ENCODE assay signal across 1 cellular context in the genomic region with DNA sequence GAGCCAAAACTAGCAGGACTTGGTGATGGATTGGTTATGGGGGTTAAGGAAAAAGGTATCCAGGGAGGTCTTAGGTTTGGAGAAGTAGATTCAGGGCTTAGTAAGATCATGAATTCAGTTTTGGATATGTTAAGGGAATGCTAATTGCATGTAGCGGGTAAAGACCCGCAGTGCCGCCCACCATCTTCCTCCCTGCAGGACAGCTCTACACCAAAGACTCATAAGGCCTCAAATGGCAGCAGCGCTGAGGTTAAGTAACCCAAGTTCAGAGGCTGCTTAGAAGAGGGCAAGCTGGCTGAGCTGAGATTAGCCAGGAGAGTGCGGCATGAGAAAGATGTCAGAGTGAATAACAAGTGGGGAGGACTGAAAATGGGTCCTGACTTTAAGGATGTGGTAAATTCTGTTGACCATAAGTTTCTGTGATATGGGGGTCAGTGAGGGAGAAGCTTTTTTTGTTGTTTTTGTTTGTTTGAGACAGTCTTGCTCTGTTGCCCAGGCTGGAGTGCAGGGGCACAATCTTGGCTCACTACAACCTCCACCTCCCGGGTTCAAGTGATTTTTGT.
TF ChIP-seq lines count a peak whose summit lies in the region.

No MANE protein-coding gene starts in this region.

TF ChIP-seq in GM23338, 12 proteins besides CTCF, POLR2A, EP300 and RAD21:
- TF ChIP-seq POLR2AphosphoS5 (IDR thresholded peaks at IDR 0.05; ENCODE audit: low read depth): no peak
- TF ChIP-seq, protein P1, sequence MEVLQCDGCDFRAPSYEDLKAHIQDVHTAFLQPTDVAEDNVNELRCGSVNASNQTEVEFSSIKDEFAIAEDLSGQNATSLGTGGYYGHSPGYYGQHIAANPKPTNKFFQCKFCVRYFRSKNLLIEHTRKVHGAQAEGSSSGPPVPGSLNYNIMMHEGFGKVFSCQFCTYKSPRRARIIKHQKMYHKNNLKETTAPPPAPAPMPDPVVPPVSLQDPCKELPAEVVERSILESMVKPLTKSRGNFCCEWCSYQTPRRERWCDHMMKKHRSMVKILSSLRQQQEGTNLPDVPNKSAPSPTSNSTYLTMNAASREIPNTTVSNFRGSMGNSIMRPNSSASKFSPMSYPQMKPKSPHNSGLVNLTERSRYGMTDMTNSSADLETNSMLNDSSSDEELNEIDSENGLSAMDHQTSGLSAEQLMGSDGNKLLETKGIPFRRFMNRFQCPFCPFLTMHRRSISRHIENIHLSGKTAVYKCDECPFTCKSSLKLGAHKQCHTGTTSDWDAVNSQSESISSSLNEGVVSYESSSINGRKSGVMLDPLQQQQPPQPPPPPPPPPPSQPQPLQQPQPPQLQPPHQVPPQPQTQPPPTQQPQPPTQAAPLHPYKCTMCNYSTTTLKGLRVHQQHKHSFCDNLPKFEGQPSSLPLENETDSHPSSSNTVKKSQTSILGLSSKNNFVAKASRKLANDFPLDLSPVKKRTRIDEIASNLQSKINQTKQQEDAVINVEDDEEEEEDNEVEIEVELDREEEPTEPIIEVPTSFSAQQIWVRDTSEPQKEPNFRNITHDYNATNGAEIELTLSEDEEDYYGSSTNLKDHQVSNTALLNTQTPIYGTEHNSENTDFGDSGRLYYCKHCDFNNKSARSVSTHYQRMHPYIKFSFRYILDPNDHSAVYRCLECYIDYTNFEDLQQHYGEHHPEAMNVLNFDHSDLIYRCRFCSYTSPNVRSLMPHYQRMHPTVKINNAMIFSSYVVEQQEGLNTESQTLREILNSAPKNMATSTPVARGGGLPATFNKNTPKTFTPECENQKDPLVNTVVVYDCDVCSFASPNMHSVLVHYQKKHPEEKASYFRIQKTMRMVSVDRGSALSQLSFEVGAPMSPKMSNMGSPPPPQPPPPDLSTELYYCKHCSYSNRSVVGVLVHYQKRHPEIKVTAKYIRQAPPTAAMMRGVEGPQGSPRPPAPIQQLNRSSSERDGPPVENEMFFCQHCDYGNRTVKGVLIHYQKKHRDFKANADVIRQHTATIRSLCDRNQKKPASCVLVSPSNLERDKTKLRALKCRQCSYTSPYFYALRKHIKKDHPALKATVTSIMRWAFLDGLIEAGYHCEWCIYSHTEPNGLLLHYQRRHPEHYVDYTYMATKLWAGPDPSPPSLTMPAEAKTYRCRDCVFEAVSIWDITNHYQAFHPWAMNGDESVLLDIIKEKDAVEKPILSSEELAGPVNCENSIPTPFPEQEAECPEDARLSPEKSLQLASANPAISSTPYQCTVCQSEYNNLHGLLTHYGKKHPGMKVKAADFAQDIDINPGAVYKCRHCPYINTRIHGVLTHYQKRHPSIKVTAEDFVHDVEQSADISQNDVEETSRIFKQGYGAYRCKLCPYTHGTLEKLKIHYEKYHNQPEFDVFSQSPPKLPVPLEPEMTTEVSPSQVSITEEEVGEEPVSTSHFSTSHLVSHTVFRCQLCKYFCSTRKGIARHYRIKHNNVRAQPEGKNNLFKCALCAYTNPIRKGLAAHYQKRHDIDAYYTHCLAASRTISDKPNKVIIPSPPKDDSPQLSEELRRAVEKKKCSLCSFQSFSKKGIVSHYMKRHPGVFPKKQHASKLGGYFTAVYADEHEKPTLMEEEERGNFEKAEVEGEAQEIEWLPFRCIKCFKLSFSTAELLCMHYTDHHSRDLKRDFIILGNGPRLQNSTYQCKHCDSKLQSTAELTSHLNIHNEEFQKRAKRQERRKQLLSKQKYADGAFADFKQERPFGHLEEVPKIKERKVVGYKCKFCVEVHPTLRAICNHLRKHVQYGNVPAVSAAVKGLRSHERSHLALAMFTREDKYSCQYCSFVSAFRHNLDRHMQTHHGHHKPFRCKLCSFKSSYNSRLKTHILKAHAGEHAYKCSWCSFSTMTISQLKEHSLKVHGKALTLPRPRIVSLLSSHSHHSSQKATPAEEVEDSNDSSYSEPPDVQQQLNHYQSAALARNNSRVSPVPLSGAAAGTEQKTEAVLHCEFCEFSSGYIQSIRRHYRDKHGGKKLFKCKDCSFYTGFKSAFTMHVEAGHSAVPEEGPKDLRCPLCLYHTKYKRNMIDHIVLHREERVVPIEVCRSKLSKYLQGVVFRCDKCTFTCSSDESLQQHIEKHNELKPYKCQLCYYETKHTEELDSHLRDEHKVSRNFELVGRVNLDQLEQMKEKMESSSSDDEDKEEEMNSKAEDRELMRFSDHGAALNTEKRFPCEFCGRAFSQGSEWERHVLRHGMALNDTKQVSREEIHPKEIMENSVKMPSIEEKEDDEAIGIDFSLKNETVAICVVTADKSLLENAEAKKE (CRISPR knock-in tag; IDR thresholded peaks at IDR 0.05): no peak
- no peak for TF ChIP-seq STAT1 (IDR thresholded peaks at IDR 0.05; ENCODE audit: unreplicated experiment)
- TF ChIP-seq EZH2 (IDR thresholded peaks at IDR 0.05; ENCODE audit: low read depth, unreplicated experiment): no peak
- no peak for TF ChIP-seq NANOG (IDR thresholded peaks at IDR 0.05; ENCODE audit: borderline replicate concordance)
- TF ChIP-seq CREB1 (CRISPR knock-in tag; IDR thresholded peaks at IDR 0.05; ENCODE audit: low read depth): no peak
- TF ChIP-seq EZH2phosphoT487 (IDR thresholded peaks at IDR 0.05; ENCODE audit: unreplicated experiment): no peak
